Comparison of ENCODE assay signal across 12 cellular contexts in the genomic region with DNA sequence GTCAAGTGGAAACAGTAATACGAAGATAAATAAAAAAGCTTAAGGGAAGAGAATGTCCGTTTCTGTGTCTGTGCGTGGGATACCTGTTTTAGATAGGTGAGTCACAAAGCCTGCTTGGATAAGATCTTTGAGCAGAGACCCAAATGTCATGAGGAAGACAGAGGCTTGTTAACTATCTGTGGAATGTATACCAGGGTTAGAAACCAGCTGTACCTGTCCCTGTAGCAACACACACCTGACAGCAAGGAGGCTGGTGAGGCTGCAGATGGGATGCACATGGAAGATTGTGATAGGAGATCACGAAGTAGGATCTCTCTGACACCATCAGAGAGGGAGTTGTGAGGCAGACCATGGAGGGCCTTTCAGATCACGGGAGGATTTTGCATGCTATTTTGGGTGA.
DNase-seq lines count a peak whose midpoint lies in the region; ATAC-seq and TF ChIP-seq lines count a peak whose summit lies in the region.
"Had no signal": no experiment of that assay in that cellular context is flagged by ENCODE, and none has a peak within 500 bp of the region (broad histone marks: within the 10 kb centered on the region; RNA-seq: fewer than 3 reads in every experiment).

No MANE protein-coding gene starts in this region.

- peak overlapping the region; percentile 3 for H3K27ac Mint-ChIP-seq in activated CD4-positive, alpha-beta T cell treated with anti-CD3 and anti-CD28 coated beads, Interleukin-2, amount 10 ng/mL, durations not matched to agents 7 days and 5 days

- no peak for ATAC-seq in HG03457 (IDR thresholded peaks at IDR 0.05; ENCODE audit: unreplicated experiment)

- H3K9me2 ChIP-seq in PC-9 (ENCODE audit: insufficient read depth): no peaks in the 10 kb centered on the region

- H3K36me3 Mint-ChIP-seq in activated CD4-positive, alpha-beta T cell treated with anti-CD3 and anti-CD28 coated beads, Interleukin-2, amount 10 ng/mL, durations not matched to agents 7 days and 5 days (ENCODE audit: low read depth): peaks cover 10% of the 10 kb centered on the region

- DNase-seq in activated CD4-positive, alpha-beta T cell treated with anti-CD3 and anti-CD28 coated beads, Interleukin-2, amount 10 ng/mL, durations not matched to agents 7 days and 5 days: no peak
- DNase-seq in activated CD4-positive, alpha-beta T cell treated with anti-CD3 and anti-CD28 coated beads, Interleukin-2, amount 50 U/mL, for 1 hour: no peak
- DNase-seq in PC-9 (peak; percentile 46 to 86), epithelial cell of esophagus (ENCODE audit: low read depth) (peak; percentile 58), renal cortical epithelial cell (ENCODE audit: low read depth) (peak; percentile 36), DMS53 treated with DMSO at 0.1 percent for 48 hours (lab: John Stamatoyannopoulos, UW; ENCODE audit: unreplicated experiment) (no peak), NCI-H1436 treated with DMSO at 0.1 percent for 48 hours (lab: John Stamatoyannopoulos, UW) (no peak)
- DNase-seq: NCI-H510A had no signal

- H3K36me3 ChIP-seq in PC-9 (ENCODE audit: low read depth): no peaks in the 10 kb centered on the region; the same call in 1 of the 2 replicates
- H3K36me3 ChIP-seq: transverse colon had no signal

- no peaks in the 10 kb centered on the region for H3K9me3 ChIP-seq in PC-9 (ENCODE audit: insufficient read depth, low read depth)
- H3K9me3 ChIP-seq: ascending aorta, transverse colon had no signal

- H3K9me3 Mint-ChIP-seq in activated CD4-positive, alpha-beta T cell treated with anti-CD3 and anti-CD28 coated beads, Interleukin-2, amount 10 ng/mL, durations not matched to agents 7 days and 5 days: no peaks in the 10 kb centered on the region

- no peak overlapping the region for H3K4me3 Mint-ChIP-seq in activated CD4-positive, alpha-beta T cell treated with anti-CD3 and anti-CD28 coated beads, Interleukin-2, amount 10 ng/mL, durations not matched to agents 7 days and 5 days

- H3K27me3 Mint-ChIP-seq in activated CD4-positive, alpha-beta T cell treated with anti-CD3 and anti-CD28 coated beads, Interleukin-2, amount 10 ng/mL, durations not matched to agents 7 days and 5 days: no peaks in the 10 kb centered on the region

- peak overlapping the region; percentile 44 for H3K4me2 ChIP-seq in PC-9

- peaks cover 27% of the 10 kb centered on the region for H3K4me1 Mint-ChIP-seq in activated CD4-positive, alpha-beta T cell treated with anti-CD3 and anti-CD28 coated beads, Interleukin-2, amount 10 ng/mL, durations not matched to agents 7 days and 5 days

- H3K27me3 ChIP-seq in PC-9 (ENCODE audit: insufficient read depth, low read depth): no peaks in the 10 kb centered on the region
- H3K27me3 ChIP-seq: ascending aorta, transverse colon had no signal

- peaks cover 8% of the 10 kb centered on the region; the same call in 1 of the 2 replicates for H3K4me1 ChIP-seq in PC-9 (replicated peaks; ENCODE audit: insufficient read depth)
- H3K4me1 ChIP-seq: transverse colon had no signal

- TF ChIP-seq CTCF in PC-9 (conservative IDR thresholded peaks at IDR 0.05) (no peak), epithelial cell of esophagus (IDR thresholded peaks at IDR 0.05; ENCODE audit: insufficient read depth, low read depth, low read length, missing control alignments) (no peak)

- H3K4me3 ChIP-seq in PC-9 (no peak overlapping the region), epithelial cell of esophagus (ENCODE audit: low read length) (no peak overlapping the region)
- H3K4me3 ChIP-seq: ascending aorta, transverse colon had no signal

- intact Hi-C loops in PC-9 (cut with micrococcal nuclease; ENCODE audit: unreplicated experiment): loop anchor here (1.0 kb wide), 1 partner anchor 463 kb away; no protein-coding TSS in a partner anchor

- CTCF ChIA-PET in activated CD4-positive, alpha-beta T cell treated with anti-CD3 and anti-CD28 coated beads, Interleukin-2, amount 10 ng/mL, durations not matched to agents 7 days and 5 days (lab: Charles Lee): interaction anchor here (1.2 to 1.5 kb wide), 4 partner anchors 14 to 109 kb away, joined by 3 to 6 read pairs (median 3); no protein-coding TSS in a partner anchor
- CTCF ChIA-PET in PC-9 (lab: Charles Lee): interaction anchor here (0.6 to 0.9 kb wide), 4 partner anchors 18 to 208 kb away, joined by 3 to 6 read pairs (median 4); no protein-coding TSS in a partner anchor

- BruUV-seq in PC-9 (replicated peaks; lab: Mats Ljungman, UMichigan): no TSS peak

- H3F3A ChIP-seq in PC-9 (ENCODE audit: insufficient read depth, low read depth): no peaks in the 10 kb centered on the region; the same call in 1 of the 2 replicates

- H4K20me1 ChIP-seq in PC-9 (ENCODE audit: insufficient read depth): no peaks in the 10 kb centered on the region

- no peak overlapping the region for H2AFZ ChIP-seq in PC-9

- H3K79me2 ChIP-seq in PC-9 (ENCODE audit: low read depth): no peaks in the 10 kb centered on the region

- peak overlapping the region; percentile 71 for H3K27ac ChIP-seq in PC-9
- H3K27ac ChIP-seq: ascending aorta, transverse colon, VCaP had no signal

- POLR2A ChIA-PET in activated CD4-positive, alpha-beta T cell treated with anti-CD3 and anti-CD28 coated beads, Interleukin-2, amount 10 ng/mL, durations not matched to agents 7 days and 5 days (lab: Charles Lee): no interaction called here
- POLR2A ChIA-PET in PC-9 (lab: Charles Lee; ENCODE audit: unreplicated experiment): interaction anchor here (0.6 kb wide), 2 partner anchors 248 to 540 kb away, joined by 7 to 20 read pairs; no protein-coding TSS in a partner anchor

Comparison
In these comparisons a context has a peak if more than half of its experiments do, and no peak if none do; other contexts are left out.
1. DNase-seq: peak in PC-9 (2 of 2), epithelial cell of esophagus (single experiment) and renal cortical epithelial cell (single experiment); none in activated CD4-positive, alpha-beta T cell treated with anti-CD3 and anti-CD28 coated beads, Interleukin-2, amount 10 ng/mL, durations not matched to agents 7 days and 5 days (single experiment), activated CD4-positive, alpha-beta T cell treated with anti-CD3 and anti-CD28 coated beads, Interleukin-2, amount 50 U/mL, for 1 hour (single experiment), DMS53 treated with DMSO at 0.1 percent for 48 hours (single experiment) and NCI-H1436 treated with DMSO at 0.1 percent for 48 hours (single experiment).